Comparison of ENCODE assay signal across 14 cellular contexts in the genomic region with DNA sequence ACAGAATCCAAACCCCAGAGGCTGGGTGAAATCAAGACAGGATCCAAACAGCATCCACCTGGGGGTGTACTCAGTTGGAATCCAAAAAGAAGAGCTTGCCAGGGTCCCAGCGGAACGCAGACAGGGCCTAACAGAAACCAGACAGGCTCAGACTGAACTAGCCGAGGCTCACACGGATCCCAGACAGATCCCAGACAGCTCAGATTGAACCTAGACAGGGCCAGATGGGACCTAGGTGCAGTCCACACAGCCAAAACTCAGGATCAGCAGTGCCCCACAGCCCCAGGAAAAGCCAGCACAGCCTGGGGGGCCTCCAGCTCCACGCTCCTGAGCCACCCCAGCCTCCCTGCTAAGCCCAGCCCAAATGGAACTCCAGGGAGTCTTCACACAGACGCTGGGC. TPM values are rescaled to one million over a fixed set of nuclear protein-coding genes. Genes with fewer than 3 reads are reported as not detected.
DNase-seq lines count a peak whose midpoint lies in the region; ATAC-seq and TF ChIP-seq lines count a peak whose summit lies in the region.
"Had no signal": no experiment of that assay in that cellular context is flagged by ENCODE, and none has a peak within 500 bp of the region (broad histone marks: within the 10 kb centered on the region; RNA-seq: fewer than 3 reads in every experiment).

No MANE protein-coding gene starts in this region.

- no peaks in the 10 kb centered on the region for H3K36me3 Mint-ChIP-seq in glutamatergic neuron (ENCODE audit: unreplicated experiment)
- H3K36me3 Mint-ChIP-seq: CD4-positive, alpha-beta memory T cell had no signal

- H3K9me3 ChIP-seq in HEK293 (ENCODE audit: control insufficient read depth, insufficient read depth, low read depth, low read length), result no peaks in the 10 kb centered on the region
- H3K9me3 ChIP-seq in WERI-Rb-1 (ENCODE audit: severe bottlenecking), result no peaks in the 10 kb centered on the region
- H3K9me3 ChIP-seq: SJSA1 had no signal

- no peaks in the 10 kb centered on the region for H3K27me3 ChIP-seq in WERI-Rb-1 (ENCODE audit: insufficient read depth, low read depth, severe bottlenecking)
- H3K27me3 ChIP-seq: SJSA1 had no signal

- H3K36me3 ChIP-seq in HEK293 (ENCODE audit: control insufficient read depth in 2 of 2, insufficient read depth in 1 of 2, low read length in 2 of 2) (no peaks in the 10 kb centered on the region), WERI-Rb-1 (peaks cover 4% of the 10 kb centered on the region; the same call in 1 of the 2 replicates)
- H3K36me3 ChIP-seq: SJSA1 had no signal

- no peak overlapping the region for H3K4me3 Mint-ChIP-seq in glutamatergic neuron (ENCODE audit: unreplicated experiment)
- H3K4me3 Mint-ChIP-seq: B cell had no signal

- POLR2A ChIA-PET in HEK293 (lab: Yijun Ruan, JAX), result interaction anchor here (0.6 to 0.9 kb wide), 2 partner anchors 177 to 1346 kb away, joined by 3 to 4 read pairs; partner anchors contain the start of gene FUS

- peak; percentile 67 for DNase-seq in WERI-Rb-1
- DNase-seq in glutamatergic neuron, result no peak
- DNase-seq: CD4-positive, alpha-beta memory T cell; NCI-H1417; NCI-H2081; NCI-H524; NK-92 treated with Interleukin-12 subunit alpha and Interleukin-12 subunit beta, amount 100 ng/mL, for 24 hours had no signal

- ATAC-seq in HG03442 (IDR thresholded peaks at IDR 0.05; ENCODE audit: unreplicated experiment), result no peak
- ATAC-seq in HG03521 (IDR thresholded peaks at IDR 0.05; ENCODE audit: unreplicated experiment), result no peak
- ATAC-seq in HG03097 (IDR thresholded peaks at IDR 0.05; ENCODE audit: low FRiP score, unreplicated experiment), result no peak

- H3K4me1 ChIP-seq in HEK293 (ENCODE audit: control insufficient read depth, insufficient read depth, low read length), result peaks cover under 1% of the 10 kb centered on the region

- peaks cover 7% of the 10 kb centered on the region for H3K27me3 Mint-ChIP-seq in glutamatergic neuron (ENCODE audit: unreplicated experiment)

- H3K27ac Mint-ChIP-seq in glutamatergic neuron (ENCODE audit: unreplicated experiment), result peak overlapping the region; percentile 93
- H3K27ac Mint-ChIP-seq: B cell; CD4-positive, alpha-beta memory T cell had no signal

- no peak for TF ChIP-seq CTCF in HEK293 (tag by site-specific recombination; IDR thresholded peaks at IDR 0.05)
- TF ChIP-seq CTCF in WERI-Rb-1 (IDR thresholded peaks at IDR 0.05; ENCODE audit: low read depth, low read length), result no peak
- no peak for TF ChIP-seq CTCF in glutamatergic neuron (IDR thresholded peaks at IDR 0.05; ENCODE audit: partially characterized antibody, unreplicated experiment)

- peaks cover 7% of the 10 kb centered on the region for H3K9me3 Mint-ChIP-seq in glutamatergic neuron (ENCODE audit: unreplicated experiment)
- H3K9me3 Mint-ChIP-seq: CD4-positive, alpha-beta memory T cell had no signal

- CTCF ChIA-PET in HEK293 (lab: Yijun Ruan, JAX), result interaction anchor here (1.0 to 1.3 kb wide), 2 partner anchors 18 to 20 kb away, joined by 5 to 10 read pairs; partner anchors contain the start of gene HSD3B7

- H3K27ac ChIP-seq in HEK293 (ENCODE audit: extremely low read depth, low read depth, low read length) (no peak overlapping the region), WERI-Rb-1 (peak overlapping the region; percentile 87), skin epidermis (peak overlapping the region in 19 of 21 experiments; percentile 19 to 89 (median 73))
- H3K27ac ChIP-seq: SJSA1 had no signal

- H3K4me3 ChIP-seq in HEK293 (ENCODE audit: low read depth, low read length), result no peak overlapping the region
- H3K4me3 ChIP-seq in WERI-Rb-1 (ENCODE audit: low read depth, low read length), result no peak overlapping the region
- no peak overlapping the region for H3K4me3 ChIP-seq in skin epidermis
- H3K4me3 ChIP-seq: SJSA1 had no signal

- H3K4me1 Mint-ChIP-seq in glutamatergic neuron (ENCODE audit: low read depth, unreplicated experiment), result peaks cover 34% of the 10 kb centered on the region
- H3K4me1 Mint-ChIP-seq: B cell had no signal

TF ChIP-seq in HEK293, 187 proteins besides CTCF, POLR2A, EP300 and RAD21:
- TF ChIP-seq, protein P1, sequence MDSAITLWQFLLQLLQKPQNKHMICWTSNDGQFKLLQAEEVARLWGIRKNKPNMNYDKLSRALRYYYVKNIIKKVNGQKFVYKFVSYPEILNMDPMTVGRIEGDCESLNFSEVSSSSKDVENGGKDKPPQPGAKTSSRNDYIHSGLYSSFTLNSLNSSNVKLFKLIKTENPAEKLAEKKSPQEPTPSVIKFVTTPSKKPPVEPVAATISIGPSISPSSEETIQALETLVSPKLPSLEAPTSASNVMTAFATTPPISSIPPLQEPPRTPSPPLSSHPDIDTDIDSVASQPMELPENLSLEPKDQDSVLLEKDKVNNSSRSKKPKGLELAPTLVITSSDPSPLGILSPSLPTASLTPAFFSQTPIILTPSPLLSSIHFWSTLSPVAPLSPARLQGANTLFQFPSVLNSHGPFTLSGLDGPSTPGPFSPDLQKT (IDR thresholded peaks at IDR 0.05; ENCODE audit: borderline replicate concordance, low read depth, low read length), result no peak
- TF ChIP-seq ZNF155 (tag by site-specific recombination; IDR thresholded peaks at IDR 0.05) (no peak), ZBTB26 (tag by site-specific recombination; optimal IDR thresholded peaks at IDR 0.05) (no peak), ZBTB1 (tag by site-specific recombination; IDR thresholded peaks at IDR 0.05) (no peak), MEIS1 (CRISPR knock-in tag; IDR thresholded peaks at IDR 0.05; ENCODE audit: borderline replicate concordance) (no peak), ZNF555 (tag by site-specific recombination; conservative IDR thresholded peaks at IDR 0.05) (no peak), ZNF37A (tag by site-specific recombination; IDR thresholded peaks at IDR 0.05) (no peak), ZBTB17 (tag by site-specific recombination; IDR thresholded peaks at IDR 0.05) (peak; percentile 98), ZIC2 (tag by site-specific recombination; IDR thresholded peaks at IDR 0.05) (peak; percentile 81), TRIM28 (IDR thresholded peaks at IDR 0.05; ENCODE audit: borderline replicate concordance, low read length) (no peak), ZNF596 (tag by site-specific recombination; IDR thresholded peaks at IDR 0.05) (no peak), ZBTB20 (tag by site-specific recombination; IDR thresholded peaks at IDR 0.05) (no peak), ZNF791 (tag by site-specific recombination; IDR thresholded peaks at IDR 0.05) (no peak), OSR2 (tag by site-specific recombination; IDR thresholded peaks at IDR 0.05) (no peak), KLF9 (tag by site-specific recombination; IDR thresholded peaks at IDR 0.05; ENCODE audit: low read depth) (no peak)
- TF ChIP-seq, protein P2, sequence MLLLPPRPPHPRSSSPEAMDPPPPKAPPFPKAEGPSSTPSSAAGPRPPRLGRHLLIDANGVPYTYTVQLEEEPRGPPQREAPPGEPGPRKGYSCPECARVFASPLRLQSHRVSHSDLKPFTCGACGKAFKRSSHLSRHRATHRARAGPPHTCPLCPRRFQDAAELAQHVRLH (tag by site-specific recombination; IDR thresholded peaks at IDR 0.05), result no peak

RNA-seq across cellular contexts. Expression of gene STX1B, which starts 7.6 kb away (rescaled TPM):
- 51.6 TPM for total RNA-seq in glutamatergic neuron (ENCODE audit: unreplicated experiment)

RNA-seq across cellular contexts. Expression of gene HSD3B7, which starts 17.8 kb away (rescaled TPM):
- 2.0 TPM for total RNA-seq in glutamatergic neuron (ENCODE audit: unreplicated experiment)

RNA-seq across cellular contexts. Expression of gene STX4, which starts 30.5 kb away (rescaled TPM):
- 23.4 TPM for total RNA-seq in glutamatergic neuron (ENCODE audit: unreplicated experiment)

RNA-seq across cellular contexts. Expression of gene SETD1A, which starts 45.3 kb away (rescaled TPM):
- total RNA-seq in glutamatergic neuron (ENCODE audit: unreplicated experiment), result 24.3 TPM

RNA-seq across cellular contexts. Expression of gene ORAI3, which starts 53.9 kb away (rescaled TPM):
- 5.1 TPM for total RNA-seq in glutamatergic neuron (ENCODE audit: unreplicated experiment)
